Comparison of ENCODE assay signal across 30 cellular contexts in the genomic region with DNA sequence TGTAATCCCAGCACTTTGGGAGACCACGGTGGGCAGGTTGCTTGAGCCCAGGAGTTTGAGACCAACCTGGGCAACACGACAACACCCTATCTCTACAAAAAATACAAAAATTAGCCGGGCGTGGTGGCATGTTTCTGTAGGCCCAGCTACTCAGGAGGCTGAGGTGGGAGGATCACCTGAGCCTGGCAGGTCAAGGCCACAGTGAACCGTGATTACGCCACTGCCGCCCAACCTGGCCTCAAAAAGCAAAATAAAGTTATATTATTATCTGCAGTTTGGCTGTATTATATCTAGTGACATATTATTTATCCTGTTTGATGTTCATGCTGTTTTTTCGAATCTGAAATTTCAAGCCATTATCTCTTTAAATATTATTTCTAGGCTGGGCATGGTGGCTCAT.
"Had no signal": no experiment of that assay in that cellular context is flagged by ENCODE, and none has a peak within 500 bp of the region (broad histone marks: within the 10 kb centered on the region; RNA-seq: fewer than 3 reads in every experiment).

No MANE protein-coding gene starts in this region.

- H3K4me3 ChIP-seq: adrenal gland, body of pancreas, colonic mucosa, esophagus muscularis mucosa, gastrocnemius medialis, heart left ventricle had no signal

- DNase-seq: activated CD4-positive, alpha-beta memory T cell treated with anti-CD3 and anti-CD28 coated beads, Interleukin-2, amount 10 ng/mL, durations not matched to agents 7 days and 5 days; activated CD4-positive, alpha-beta T cell treated with anti-CD3 and anti-CD28 coated beads for 36 hours; activated CD4-positive, alpha-beta T cell treated with anti-CD3 and anti-CD28 coated beads, Interleukin-2, amount 10 ng/mL, durations not matched to agents 24 days and 14 days; activated CD4-positive, alpha-beta T cell treated with anti-CD3 and anti-CD28 coated beads, Interleukin-2, amount 50 U/mL, for 4 hours; activated CD4-positive, CD25-positive, alpha-beta regulatory T cell; activated CD4-positive, CD25-positive, alpha-beta regulatory T cell treated with anti-CD3 and anti-CD28 coated beads, Interleukin-2, amount 50 U/mL, for 72 hours; activated CD8-positive, alpha-beta memory T cell treated with anti-CD3 and anti-CD28 coated beads, Interleukin-2, amount 50 U/mL, for 48 hours; activated gamma-delta T cell; activated naive CD4-positive, alpha-beta T cell; activated naive CD4-positive, alpha-beta T cell treated with anti-CD3 and anti-CD28 coated beads, Interleukin-2, amount 10 ng/mL, durations not matched to agents 7 days and 5 days; activated naive CD8-positive, alpha-beta T cell treated with anti-CD3 and anti-CD28 coated beads, Interleukin-2, amount 50 U/mL, for 24 hours; activated T-cell treated with anti-CD3 and anti-CD28 coated beads for 4 hours; activated T-cell treated with anti-CD3 and anti-CD28 coated beads, Interleukin-2, amount 50 U/mL, for 24 hours; activated T-cell treated with anti-CD3 and anti-CD28 coated beads, Interleukin-2, amount 50 U/mL, for 72 hours; adrenal gland; amygdala; aorta; body of pancreas; central memory CD4-positive, alpha-beta T cell; cerebellar nuclear complex; colonic mucosa; effector CD8-positive, alpha-beta T cell; erythroblast; foreskin keratinocyte; gastrocnemius medialis; glutamatergic neuron; heart left ventricle; T-helper 2 cell had no signal

- H3K4me3 Mint-ChIP-seq: activated CD4-positive, alpha-beta memory T cell treated with anti-CD3 and anti-CD28 coated beads, Interleukin-2, amount 10 ng/mL, durations not matched to agents 7 days and 5 days; activated CD4-positive, alpha-beta T cell treated with anti-CD3 and anti-CD28 coated beads for 36 hours; activated CD4-positive, alpha-beta T cell treated with anti-CD3 and anti-CD28 coated beads, Interleukin-2, amount 10 ng/mL, durations not matched to agents 24 days and 14 days; activated naive CD4-positive, alpha-beta T cell treated with anti-CD3 and anti-CD28 coated beads, Interleukin-2, amount 10 ng/mL, durations not matched to agents 7 days and 5 days; activated naive CD8-positive, alpha-beta T cell treated with anti-CD3 and anti-CD28 coated beads, Interleukin-2, amount 50 U/mL, for 24 hours; activated T-cell treated with anti-CD3 and anti-CD28 coated beads, Interleukin-2, amount 50 U/mL, for 24 hours; activated T-cell treated with anti-CD3 and anti-CD28 coated beads, Interleukin-2, amount 50 U/mL, for 72 hours had no signal

- H3K4me1 ChIP-seq: foreskin keratinocyte had no signal

- ATAC-seq: activated CD4-positive, alpha-beta T cell treated with anti-CD3 and anti-CD28 coated beads for 36 hours; activated naive CD4-positive, alpha-beta T cell treated with anti-CD3 and anti-CD28 coated beads, Interleukin-2, amount 50 U/mL, for 72 hours; activated naive CD8-positive, alpha-beta T cell treated with anti-CD3 and anti-CD28 coated beads, Interleukin-2, amount 50 U/mL, for 24 hours; activated T-cell treated with anti-CD3 and anti-CD28 coated beads, Interleukin-2, amount 50 U/mL, for 72 hours; body of pancreas; foreskin keratinocyte; gastrocnemius medialis; heart left ventricle had no signal

- H3K27ac Mint-ChIP-seq: activated CD4-positive, alpha-beta memory T cell treated with anti-CD3 and anti-CD28 coated beads, Interleukin-2, amount 10 ng/mL, durations not matched to agents 7 days and 5 days; activated CD4-positive, alpha-beta T cell treated with anti-CD3 and anti-CD28 coated beads for 36 hours; activated CD4-positive, alpha-beta T cell treated with anti-CD3 and anti-CD28 coated beads, Interleukin-2, amount 10 ng/mL, durations not matched to agents 24 days and 14 days; activated naive CD4-positive, alpha-beta T cell treated with anti-CD3 and anti-CD28 coated beads, Interleukin-2, amount 10 ng/mL, durations not matched to agents 7 days and 5 days; activated naive CD8-positive, alpha-beta T cell treated with anti-CD3 and anti-CD28 coated beads, Interleukin-2, amount 50 U/mL, for 24 hours; activated T-cell treated with anti-CD3 and anti-CD28 coated beads, Interleukin-2, amount 50 U/mL, for 24 hours; activated T-cell treated with anti-CD3 and anti-CD28 coated beads, Interleukin-2, amount 50 U/mL, for 72 hours had no signal

- H3K27me3 ChIP-seq: adrenal gland, body of pancreas, colonic mucosa, esophagus muscularis mucosa, foreskin keratinocyte, gastrocnemius medialis, heart left ventricle had no signal

- H3K27ac ChIP-seq: adrenal gland, body of pancreas, colonic mucosa, esophagus muscularis mucosa, foreskin keratinocyte, gastrocnemius medialis, heart left ventricle had no signal

- H3K36me3 ChIP-seq: adrenal gland, colonic mucosa, gastrocnemius medialis had no signal

- H3K9me3 ChIP-seq: adrenal gland, body of pancreas, colonic mucosa, esophagus muscularis mucosa, gastrocnemius medialis, heart left ventricle had no signal

- H3K27me3 Mint-ChIP-seq: activated CD4-positive, alpha-beta memory T cell treated with anti-CD3 and anti-CD28 coated beads, Interleukin-2, amount 10 ng/mL, durations not matched to agents 7 days and 5 days; activated CD4-positive, alpha-beta T cell treated with anti-CD3 and anti-CD28 coated beads for 36 hours; activated CD4-positive, alpha-beta T cell treated with anti-CD3 and anti-CD28 coated beads, Interleukin-2, amount 10 ng/mL, durations not matched to agents 24 days and 14 days; activated naive CD4-positive, alpha-beta T cell treated with anti-CD3 and anti-CD28 coated beads, Interleukin-2, amount 10 ng/mL, durations not matched to agents 7 days and 5 days; activated naive CD8-positive, alpha-beta T cell treated with anti-CD3 and anti-CD28 coated beads, Interleukin-2, amount 50 U/mL, for 24 hours; activated T-cell treated with anti-CD3 and anti-CD28 coated beads, Interleukin-2, amount 50 U/mL, for 24 hours had no signal

- H3K9me3 Mint-ChIP-seq: activated CD4-positive, alpha-beta memory T cell treated with anti-CD3 and anti-CD28 coated beads, Interleukin-2, amount 10 ng/mL, durations not matched to agents 7 days and 5 days; activated CD4-positive, alpha-beta T cell treated with anti-CD3 and anti-CD28 coated beads, Interleukin-2, amount 10 ng/mL, durations not matched to agents 24 days and 14 days; activated naive CD4-positive, alpha-beta T cell treated with anti-CD3 and anti-CD28 coated beads, Interleukin-2, amount 10 ng/mL, durations not matched to agents 7 days and 5 days; activated naive CD4-positive, alpha-beta T cell treated with anti-CD3 and anti-CD28 coated beads, Interleukin-2, amount 50 U/mL, for 72 hours; activated naive CD8-positive, alpha-beta T cell treated with anti-CD3 and anti-CD28 coated beads, Interleukin-2, amount 50 U/mL, for 24 hours; activated T-cell treated with anti-CD3 and anti-CD28 coated beads, Interleukin-2, amount 50 U/mL, for 24 hours; activated T-cell treated with anti-CD3 and anti-CD28 coated beads, Interleukin-2, amount 50 U/mL, for 72 hours had no signal
